Comparison of ENCODE assay signal across 28 cellular contexts in genomic region chr5:97121848-97122247, GRCh38. TPM values are rescaled to one million over a fixed set of nuclear protein-coding genes. Genes with fewer than 3 reads are reported as not detected.
"Had no signal": no experiment of that assay in that cellular context is flagged by ENCODE, and none has a peak within 500 bp of the region (broad histone marks: within the 10 kb centered on the region; RNA-seq: fewer than 3 reads in every experiment).

No MANE protein-coding gene starts in this region.

- H3K36me3 ChIP-seq: colonic mucosa, gastroesophageal sphincter, heart left ventricle, sigmoid colon, stomach, thyroid gland had no signal

- H3K27ac ChIP-seq: colonic mucosa, epithelial cell of prostate, foreskin keratinocyte, gastroesophageal sphincter, heart left ventricle, hepatocyte, parathyroid adenoma, sigmoid colon, stomach, thyroid gland had no signal

- H3K4me3 ChIP-seq: colonic mucosa, gastroesophageal sphincter, heart left ventricle, hepatocyte, lung, sigmoid colon, stomach, thyroid gland had no signal

- H3K4me1 ChIP-seq: colonic mucosa, foreskin keratinocyte, gastroesophageal sphincter, parathyroid adenoma, sigmoid colon, thyroid gland had no signal

- ATAC-seq: esophagus mucosa; foreskin keratinocyte; gastroesophageal sphincter; heart left ventricle; left lobe of liver; natural killer cell; stimulated activated effector memory CD8-positive, alpha-beta T cell treated with anti-CD3 and anti-CD28 coated beads, Interleukin-12 subunit alpha, Interleukin-12 subunit beta, amount 100 ng/mL, for 72 hours had no signal

- DNase-seq: colonic mucosa; effector CD8-positive, alpha-beta T cell; endodermal cell; foreskin keratinocyte; heart left ventricle; kidney; natural killer cell; sigmoid colon; stimulated activated CD4-positive, alpha-beta T cell treated with anti-CD3 and anti-CD28 coated beads, Interleukin-2, amount 100 ng/mL, for 24 hours; stimulated activated CD4-positive, alpha-beta T cell treated with anti-CD3 and anti-CD28 coated beads, Interleukin-4, amount 100 ng/mL, for 24 hours; stimulated activated naive CD4-positive, alpha-beta T cell treated with Interleukin-2 at 50 U/mL for 16 hours; stomach; thyroid gland; trophoblast cell had no signal

RNA-seq across cellular contexts. Expression of gene LIX1, which starts 20.6 kb away (rescaled TPM):
- total RNA-seq: esophagus mucosa, fibroblast of lung, foreskin keratinocyte, left lobe of liver, liver, mononuclear cell, natural killer cell, osteoblast, subcutaneous adipose tissue, ureter had no signal
- polyA plus RNA-seq: fibroblast of lung, foreskin keratinocyte, heart left ventricle, liver, lung had no signal
